8 cellular contexts compared by ENCODE assay signal in genomic region chr11:63945482-63946163, GRCh38. TPM values are rescaled to one million over a fixed set of nuclear protein-coding genes. Genes with fewer than 3 reads are reported as not detected.
A peak's percentile ranks its signal among the peaks of the same experiment; 100 is the strongest.
DNase-seq lines count a peak whose midpoint lies in the region; ATAC-seq and TF ChIP-seq lines count a peak whose summit lies in the region.

No MANE protein-coding gene starts in this region.

- TF ChIP-seq CTCF in C4-2B (conservative IDR thresholded peaks at IDR 0.05) (peak; percentile 86), HFF-Myc (IDR thresholded peaks at IDR 0.05; ENCODE audit: low read depth, low read length, missing control alignments) (peak; percentile 64), mucosa of descending colon (IDR thresholded peaks at IDR 0.05) (peak; percentile 40)

- H3K4me3 Mint-ChIP-seq in stimulated activated naive CD8-positive, alpha-beta T cell treated with anti-CD3 and anti-CD28 coated beads, Interleukin-15, amount 100 ng/mL, for 72 hours, result no peak overlapping the region

- H3K27ac Mint-ChIP-seq in stimulated activated naive CD8-positive, alpha-beta T cell treated with anti-CD3 and anti-CD28 coated beads, Interleukin-15, amount 100 ng/mL, for 72 hours, result no peak overlapping the region

- H3K4me1 ChIP-seq in mucosa of descending colon (ENCODE audit: low read depth), result peaks cover 10% of the 10 kb centered on the region

- no peak overlapping the region for H3K4me3 ChIP-seq in HFF-Myc (replicated peaks; ENCODE audit: low read depth, low read length)
- H3K4me3 ChIP-seq in mucosa of descending colon, result no peak overlapping the region

- DNase-seq in HFF-Myc (ENCODE audit: extremely low read depth, low read depth), result peak; percentile 36
- DNase-seq in NCI-H748 (lab: John Stamatoyannopoulos, UW; ENCODE audit: unreplicated experiment), result peak; percentile 65
- peak; percentile 48 for DNase-seq in activated CD8-positive, alpha-beta memory T cell treated with anti-CD3 and anti-CD28 coated beads, Interleukin-2, amount 50 U/mL, for 4 hours
- DNase-seq in epidermal melanocyte (ENCODE audit: insufficient read length, low spot score), result peak; percentile 82
- peak in 2 of 3 donors; percentile 70 to 82 for DNase-seq in mucosa of descending colon
- peak; percentile 33 to 49 for DNase-seq in stimulated activated naive CD8-positive, alpha-beta T cell treated with anti-CD3 and anti-CD28 coated beads, Interleukin-15, amount 100 ng/mL, for 72 hours

- H3K9me3 Mint-ChIP-seq in stimulated activated naive CD8-positive, alpha-beta T cell treated with anti-CD3 and anti-CD28 coated beads, Interleukin-15, amount 100 ng/mL, for 72 hours, result no peaks in the 10 kb centered on the region

- no peaks in the 10 kb centered on the region for H3K9me3 ChIP-seq in mucosa of descending colon

- H3K36me3 ChIP-seq in mucosa of descending colon (ENCODE audit: low read depth), result no peaks in the 10 kb centered on the region

- no peaks in the 10 kb centered on the region for H3K27me3 Mint-ChIP-seq in stimulated activated naive CD8-positive, alpha-beta T cell treated with anti-CD3 and anti-CD28 coated beads, Interleukin-15, amount 100 ng/mL, for 72 hours

- H3K4me1 Mint-ChIP-seq in stimulated activated naive CD8-positive, alpha-beta T cell treated with anti-CD3 and anti-CD28 coated beads, Interleukin-15, amount 100 ng/mL, for 72 hours, result peaks cover 12% of the 10 kb centered on the region

- ATAC-seq in mucosa of descending colon (peak; percentile 92), GM18861 (IDR thresholded peaks at IDR 0.05; ENCODE audit: unreplicated experiment) (no peak)
- ATAC-seq in stimulated activated naive CD8-positive, alpha-beta T cell treated with anti-CD3 and anti-CD28 coated beads, Interleukin-15, amount 100 ng/mL, for 72 hours, result peak; percentile 80

- intact Hi-C loops in mucosa of descending colon (cut with DNase I, micrococcal nuclease), result loop anchor here (2.0 to 5.0 kb wide), 2 partner anchors 108 to 109 kb away; partner anchors contain the start of gene MARK2 (in 1 of the 2)

- H3K27ac ChIP-seq in C4-2B, result peak overlapping the region; percentile 45

RNA-seq across cellular contexts. Expression of gene NAA40, which starts 6.8 kb away (rescaled TPM):
- 10 to 100 TPM; 18.7 to 43.6 (median 23.4) TPM for total RNA-seq in mucosa of descending colon

RNA-seq across cellular contexts. Expression of gene RCOR2, which starts 28.7 kb away (rescaled TPM):
- 1 to 10 TPM; 1.2 to 3.7 (median 1.6) TPM for total RNA-seq in mucosa of descending colon

RNA-seq across cellular contexts. Expression of gene COX8A, which starts 28.8 kb away (rescaled TPM):
- 100 to 1,000 TPM; 412 to 707 (median 630) TPM for total RNA-seq in mucosa of descending colon

RNA-seq across cellular contexts. Expression of gene OTUB1, which starts 40.6 kb away (rescaled TPM):
- total RNA-seq in mucosa of descending colon, result 10 to 100 TPM; 60.1 to 70.3 (median 64.1) TPM
